Comparison of ENCODE assay signal across 18 cellular contexts in genomic region chr16:1178295-1178910, GRCh38. TPM values are rescaled to one million over a fixed set of nuclear protein-coding genes. Genes with fewer than 3 reads are reported as not detected.
DNase-seq lines count a peak whose midpoint lies in the region; ATAC-seq and TF ChIP-seq lines count a peak whose summit lies in the region.
"Had no signal": no experiment of that assay in that cellular context is flagged by ENCODE, and none has a peak within 500 bp of the region (broad histone marks: within the 10 kb centered on the region; RNA-seq: fewer than 3 reads in every experiment).

No MANE protein-coding gene starts in this region.

- no CpG with 5 or more reads among the region's 21 CpGs for WGBS in gastroesophageal sphincter (ENCODE audit: low coverage in 1 of 2), 2 donors
- whole genome bisulfite sequencing in stomach, 5 donors: 79 to 87% (median 83%) methylated on average over 18 to 21 of the region's 21 CpGs

- no peaks in the 10 kb centered on the region for H3K27me3 ChIP-seq in WERI-Rb-1 (ENCODE audit: insufficient read depth, low read depth, severe bottlenecking)
- no peaks in the 10 kb centered on the region for H3K27me3 ChIP-seq in gastroesophageal sphincter
- H3K27me3 ChIP-seq in stomach: peaks cover 0 to 43% (median 0%) of the 10 kb centered on the region in 3 donors
- H3K27me3 ChIP-seq: BE2C had no signal

- peaks cover 19% of the 10 kb centered on the region for H3K4me1 Mint-ChIP-seq in nephron progenitor cell
- H3K4me1 Mint-ChIP-seq: CD14-positive monocyte had no signal

- H3K4me3 ChIP-seq in WERI-Rb-1 (ENCODE audit: low read depth, low read length): no peak overlapping the region
- H3K4me3 ChIP-seq in gastroesophageal sphincter: no peak overlapping the region
- no peak overlapping the region for H3K4me3 ChIP-seq in stomach
- H3K4me3 ChIP-seq: A549, GM23248 had no signal

- TF ChIP-seq EP300 in gastroesophageal sphincter (IDR thresholded peaks at IDR 0.05) (no peak), stomach (IDR thresholded peaks at IDR 0.05) (no peak)

- H3K27ac ChIP-seq in WERI-Rb-1 (no peak overlapping the region), gastroesophageal sphincter (peak overlapping the region; percentile 15 to 95 (median 90)), stomach (peak overlapping the region in 3 of 5 donors; percentile 29 to 86 (median 45))
- H3K27ac ChIP-seq: GM23248 had no signal

- ATAC-seq in gastroesophageal sphincter: no peak
- ATAC-seq in GM21717 (IDR thresholded peaks at IDR 0.05; ENCODE audit: unreplicated experiment): no peak
- ATAC-seq: A549; CD8-positive, alpha-beta T cell had no signal

- TF ChIP-seq CTCF in WERI-Rb-1 (IDR thresholded peaks at IDR 0.05; ENCODE audit: low read depth, low read length) (0 out of 2 replicates have a peak, but pooled peaks have one; percentile 13), gastroesophageal sphincter (IDR thresholded peaks at IDR 0.05) (no peak), stomach (IDR thresholded peaks at IDR 0.05) (no peak), nephron progenitor cell (IDR thresholded peaks at IDR 0.05) (no peak)

- no peak overlapping the region for H3K4me3 Mint-ChIP-seq in nephron progenitor cell
- H3K4me3 Mint-ChIP-seq: CD14-positive monocyte; CD8-positive, alpha-beta T cell had no signal

- peaks cover 6% of the 10 kb centered on the region; the same call in 1 of the 2 replicates for H3K36me3 ChIP-seq in WERI-Rb-1
- no peaks in the 10 kb centered on the region for H3K36me3 ChIP-seq in gastroesophageal sphincter
- no peaks in the 10 kb centered on the region for H3K36me3 ChIP-seq in stomach
- H3K36me3 ChIP-seq: BE2C had no signal

- H3K27ac Mint-ChIP-seq in nephron progenitor cell: no peak overlapping the region
- H3K27ac Mint-ChIP-seq: CD14-positive monocyte; CD8-positive, alpha-beta T cell had no signal

- intact Hi-C loops in stomach (cut with DNase I; ENCODE audit: low total_unique reads): no loop called here

- H3K4me1 ChIP-seq in gastroesophageal sphincter (peaks cover 2 to 100% (median 35%) of the 10 kb centered on the region in 3 donors), stomach (peaks cover 35 to 73% (median 52%) of the 10 kb centered on the region in 4 donors)

- DNase-seq in WERI-Rb-1 (no peak), stomach (no peak), NCI-H446 (lab: John Stamatoyannopoulos, UW) (no peak), nephron progenitor cell (no peak), NCI-H2196 (lab: John Stamatoyannopoulos, UW; ENCODE audit: unreplicated experiment) (no peak)
- DNase-seq: BE2C; CD8-positive, alpha-beta T cell; COR-L47; DMS153; DND-41; GF-D8; GM23248; IMR-90 had no signal

- H3K27me3 Mint-ChIP-seq in nephron progenitor cell (ENCODE audit: low read depth, poor library complexity): no peaks in the 10 kb centered on the region

- no peaks in the 10 kb centered on the region for H3K9me3 Mint-ChIP-seq in nephron progenitor cell
- H3K9me3 Mint-ChIP-seq: CD14-positive monocyte; CD8-positive, alpha-beta T cell had no signal

- H3K36me3 Mint-ChIP-seq in nephron progenitor cell (ENCODE audit: low read depth): no peaks in the 10 kb centered on the region
- H3K36me3 Mint-ChIP-seq: CD14-positive monocyte; CD8-positive, alpha-beta T cell had no signal

- H3K9me3 ChIP-seq in WERI-Rb-1 (ENCODE audit: severe bottlenecking) (no peaks in the 10 kb centered on the region), gastroesophageal sphincter (no peaks in the 10 kb centered on the region), stomach (no peaks in the 10 kb centered on the region)
- H3K9me3 ChIP-seq: A549, BE2C had no signal

- TF ChIP-seq POLR2A in gastroesophageal sphincter (IDR thresholded peaks at IDR 0.05): no peak
- no peak for TF ChIP-seq POLR2A in stomach (IDR thresholded peaks at IDR 0.05)

RNA-seq across cellular contexts. Expression of gene CACNA1H, which starts 25.5 kb away (rescaled TPM):
- total RNA-seq in gastroesophageal sphincter: 100 to 1,000 TPM; 133 to 330 (median 173) TPM
- total RNA-seq in stomach: 10 to 100 TPM; 15.8 to 49.6 (median 33.3) TPM
- polyA plus RNA-seq in stomach: 10 to 100 TPM in 1 of 3 donors, 1 to 10 TPM in 2; 1.5 to 14.5 (median 4.2) TPM
- polyA plus RNA-seq: CD14-positive monocyte, GM23248 had no signal

RNA-seq across cellular contexts. Expression of gene TPSG1, which starts 46.7 kb away (rescaled TPM):
- total RNA-seq in gastroesophageal sphincter: 1 to 10 TPM in 1 of 4 donors, under 1 TPM in 1, not detected in 2; 0.31 to 3.0 TPM
- total RNA-seq in stomach: 10 to 100 TPM in 1 of 5 donors, not detected in 4; 22.9 TPM
- polyA plus RNA-seq in stomach: 1 to 10 TPM in 1 of 3 donors, under 1 TPM in 1, not detected in 1; 0.10 to 1.2 TPM
- total RNA-seq: CD8-positive, alpha-beta T cell; GM23248; IMR-90 had no signal
- polyA plus RNA-seq: A549, AG04450, CD14-positive monocyte, GM23248, IMR-90 had no signal

RNA-seq across cellular contexts. Expression of gene TPSB2, which starts 51.6 kb away (rescaled TPM):
- total RNA-seq in gastroesophageal sphincter (100 to 1,000 TPM in 2 of 4 donors, 10 to 100 TPM in 2; 27.8 to 142 (median 91.8) TPM), stomach (100 to 1,000 TPM in 2 of 5 donors, 10 to 100 TPM in 1, 1 to 10 TPM in 1, not detected in 1; 1.8 to 158 (median 70.5) TPM)
- polyA plus RNA-seq in stomach: 100 to 1,000 TPM in 1 of 3 donors, 10 to 100 TPM in 2; 19.0 to 164 (median 47.9) TPM
- total RNA-seq: CD8-positive, alpha-beta T cell; GM23248; IMR-90 had no signal
- polyA plus RNA-seq: A549, AG04450, CD14-positive monocyte, GM23248, IMR-90 had no signal
